32 cellular contexts compared by ENCODE assay signal in genomic region chr7:76121044-76121443, GRCh38.
"Had no signal": no experiment of that assay in that cellular context is flagged by ENCODE, and none has a peak within 500 bp of the region (broad histone marks: within the 10 kb centered on the region; RNA-seq: fewer than 3 reads in every experiment).

No MANE protein-coding gene starts in this region.

- H3K4me1 Mint-ChIP-seq: mesothelial cell of epicardium; naive B cell; stimulated activated memory B cell treated with anti-CD40 and anti-IgM and Interleukin-4, amounts not matched to agents 10 μg/mL and 1 μg/mL and 100 μg/mL, for 72 hours; stimulated activated naive CD8-positive, alpha-beta T cell treated with anti-CD3 and anti-CD28 coated beads, Interleukin-15, amount 100 ng/mL, for 72 hours had no signal

- H3K4me2 ChIP-seq: smooth muscle cell had no signal

- H3K36me3 Mint-ChIP-seq: activated CD4-positive, alpha-beta memory T cell treated with anti-CD3 and anti-CD28 coated beads for 36 hours; activated naive CD4-positive, alpha-beta T cell treated with anti-CD3 and anti-CD28 coated beads, Interleukin-2, amount 50 U/mL, for 72 hours; mesothelial cell of epicardium; naive B cell; stimulated activated memory B cell treated with anti-CD40 and anti-IgM and Interleukin-4, amounts not matched to agents 10 μg/mL and 1 μg/mL and 100 μg/mL, for 72 hours had no signal

- H3K27ac Mint-ChIP-seq: activated CD4-positive, alpha-beta memory T cell treated with anti-CD3 and anti-CD28 coated beads for 36 hours; activated CD4-positive, alpha-beta T cell treated with anti-CD3 and anti-CD28 coated beads, Interleukin-2, amount 10 ng/mL, durations not matched to agents 24 days and 14 days; activated naive CD4-positive, alpha-beta T cell treated with anti-CD3 and anti-CD28 coated beads, Interleukin-2, amount 50 U/mL, for 72 hours; activated T-cell treated with anti-CD3 and anti-CD28 coated beads, Interleukin-2, amount 50 U/mL, for 24 hours; mesothelial cell of epicardium; naive B cell; nephron progenitor cell; stimulated activated memory B cell treated with anti-CD40 and anti-IgM and Interleukin-4, amounts not matched to agents 10 μg/mL and 1 μg/mL and 100 μg/mL, for 72 hours; stimulated activated naive CD8-positive, alpha-beta T cell treated with anti-CD3 and anti-CD28 coated beads, Interleukin-15, amount 100 ng/mL, for 72 hours; T-helper 17 cell had no signal

- H3K4me1 ChIP-seq: colonic mucosa, gastrocnemius medialis, psoas muscle, upper lobe of left lung, vagina had no signal

- H3K9me3 ChIP-seq: colonic mucosa, gastrocnemius medialis, pancreas, psoas muscle, upper lobe of left lung, vagina had no signal

- DNase-seq: activated CD4-positive, alpha-beta memory T cell treated with anti-CD3 and anti-CD28 coated beads for 36 hours; activated CD4-positive, alpha-beta T cell treated with anti-CD3 and anti-CD28 coated beads, Interleukin-2, amount 10 ng/mL, durations not matched to agents 24 days and 14 days; activated CD4-positive, CD25-positive, alpha-beta regulatory T cell treated with anti-CD3 and anti-CD28 coated beads, Interleukin-2, amount 50 U/mL, for 72 hours; activated CD8-positive, alpha-beta memory T cell treated with anti-CD3 and anti-CD28 coated beads, Interleukin-2, amount 50 U/mL, for 48 hours; activated gamma-delta T cell treated with Interleukin-2 at 50 U/mL for 16 hours; activated T-cell treated with anti-CD3 and anti-CD28 coated beads, Interleukin-2, amount 50 U/mL, for 24 hours; anterior cingulate cortex; cerebellar nuclear complex; colonic mucosa; effector CD8-positive, alpha-beta T cell; erythroblast; gastrocnemius medialis; glutamatergic neuron; left ventricle myocardium superior; naive B cell; nephron progenitor cell; pancreas; psoas muscle; stimulated activated CD4-positive, alpha-beta T cell treated with anti-CD3 and anti-CD28 coated beads, Interleukin-1b, Interleukin-23, amount 100 ng/mL, for 48 hours; stimulated activated CD4-positive, alpha-beta T cell treated with anti-CD3 and anti-CD28 coated beads, Interleukin-4, amount 100 ng/mL, for 4 hours; stimulated activated CD8-positive, alpha-beta memory T cell treated with anti-CD3 and anti-CD28 coated beads, Interleukin-4, amount 100 ng/mL, for 48 hours; stimulated activated naive CD8-positive, alpha-beta T cell treated with anti-CD3 and anti-CD28 coated beads, Interleukin-15, amount 100 ng/mL, for 72 hours; substantia nigra; T-helper 17 cell; T1000 had no signal

- H3K27me3 Mint-ChIP-seq: activated CD4-positive, alpha-beta memory T cell treated with anti-CD3 and anti-CD28 coated beads for 36 hours; activated CD4-positive, alpha-beta T cell treated with anti-CD3 and anti-CD28 coated beads, Interleukin-2, amount 10 ng/mL, durations not matched to agents 24 days and 14 days; activated T-cell treated with anti-CD3 and anti-CD28 coated beads, Interleukin-2, amount 50 U/mL, for 24 hours; naive B cell; stimulated activated naive CD8-positive, alpha-beta T cell treated with anti-CD3 and anti-CD28 coated beads, Interleukin-15, amount 100 ng/mL, for 72 hours; T-helper 17 cell had no signal

- H3K4me3 ChIP-seq: colonic mucosa, gastrocnemius medialis, pancreas, psoas muscle, smooth muscle cell, upper lobe of left lung, vagina had no signal

- FAIRE-seq: islet of Langerhans, pancreas had no signal

- H3K36me3 ChIP-seq: colonic mucosa, gastrocnemius medialis, pancreas, upper lobe of left lung, vagina had no signal

- H3K4me3 Mint-ChIP-seq: activated CD4-positive, alpha-beta memory T cell treated with anti-CD3 and anti-CD28 coated beads for 36 hours; activated CD4-positive, alpha-beta T cell treated with anti-CD3 and anti-CD28 coated beads, Interleukin-2, amount 10 ng/mL, durations not matched to agents 24 days and 14 days; activated T-cell treated with anti-CD3 and anti-CD28 coated beads, Interleukin-2, amount 50 U/mL, for 24 hours; mesothelial cell of epicardium; naive B cell; nephron progenitor cell; stimulated activated memory B cell treated with anti-CD40 and anti-IgM and Interleukin-4, amounts not matched to agents 10 μg/mL and 1 μg/mL and 100 μg/mL, for 72 hours; stimulated activated naive CD8-positive, alpha-beta T cell treated with anti-CD3 and anti-CD28 coated beads, Interleukin-15, amount 100 ng/mL, for 72 hours; T-helper 17 cell had no signal

- H3K27me3 ChIP-seq: colonic mucosa, gastrocnemius medialis, pancreas, upper lobe of left lung, vagina had no signal

- H3K27ac ChIP-seq: colonic mucosa, gastrocnemius medialis, pancreas, psoas muscle, upper lobe of left lung, vagina had no signal

- ATAC-seq: activated naive CD4-positive, alpha-beta T cell treated with anti-CD3 and anti-CD28 coated beads, Interleukin-2, amount 50 U/mL, for 72 hours; gastrocnemius medialis; left ventricle myocardium superior; pancreas; psoas muscle; stimulated activated memory B cell treated with anti-CD40 and anti-IgM and Interleukin-4, amounts not matched to agents 10 μg/mL and 1 μg/mL and 100 μg/mL, for 72 hours; stimulated activated naive CD8-positive, alpha-beta T cell treated with anti-CD3 and anti-CD28 coated beads, Interleukin-15, amount 100 ng/mL, for 72 hours; T-helper 17 cell had no signal

- H3K9me3 Mint-ChIP-seq: activated CD4-positive, alpha-beta memory T cell treated with anti-CD3 and anti-CD28 coated beads for 36 hours; activated CD4-positive, alpha-beta T cell treated with anti-CD3 and anti-CD28 coated beads, Interleukin-2, amount 10 ng/mL, durations not matched to agents 24 days and 14 days; activated naive CD4-positive, alpha-beta T cell treated with anti-CD3 and anti-CD28 coated beads, Interleukin-2, amount 50 U/mL, for 72 hours; activated T-cell treated with anti-CD3 and anti-CD28 coated beads, Interleukin-2, amount 50 U/mL, for 24 hours; mesothelial cell of epicardium; naive B cell; nephron progenitor cell; stimulated activated memory B cell treated with anti-CD40 and anti-IgM and Interleukin-4, amounts not matched to agents 10 μg/mL and 1 μg/mL and 100 μg/mL, for 72 hours; stimulated activated naive CD8-positive, alpha-beta T cell treated with anti-CD3 and anti-CD28 coated beads, Interleukin-15, amount 100 ng/mL, for 72 hours had no signal
